Comparison of ENCODE assay signal across 27 cellular contexts in the genomic region with DNA sequence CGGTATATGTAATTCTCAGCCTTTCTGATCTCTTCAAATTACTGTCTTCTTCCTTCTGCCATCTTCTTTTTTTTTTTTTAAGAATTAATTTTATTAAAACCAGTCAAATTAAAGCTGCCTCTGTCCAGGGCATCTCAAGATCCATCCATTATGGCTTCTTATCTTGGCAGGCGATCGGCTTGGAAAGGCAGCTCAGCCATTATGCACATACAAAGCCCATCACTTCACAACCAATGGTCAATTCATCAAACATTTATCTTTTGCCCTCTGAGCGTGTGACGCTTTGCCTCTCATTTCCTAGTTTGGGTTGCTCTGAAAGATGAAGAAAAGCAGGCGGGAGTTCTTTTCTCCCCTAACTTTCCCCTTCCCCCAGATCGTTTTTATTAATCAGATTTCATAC.
"Had no signal": no experiment of that assay in that cellular context is flagged by ENCODE, and none has a peak within 500 bp of the region (broad histone marks: within the 10 kb centered on the region; RNA-seq: fewer than 3 reads in every experiment).

No MANE protein-coding gene starts in this region.

- H3K4me1 ChIP-seq: SJCRH30 had no signal

- H3K36me3 ChIP-seq: SJCRH30 had no signal

- H3K4me3 ChIP-seq: PC-9, SJCRH30 had no signal

- ATAC-seq: Panc1, Right ventricle myocardium inferior, T-cell had no signal

- H3K9me3 ChIP-seq: SJCRH30 had no signal

- DNase-seq: Karpas-422, MM.1S, MV-4-11, NCI-H1092, NCI-H1105, NCI-H1417 treated with DMSO at 0.1 percent for 48 hours, NCI-H1436 treated with DMSO at 0.1 percent for 48 hours, NCI-H1694 treated with DMSO at 0.1 percent for 48 hours, NCI-H187 treated with DMSO at 0.1 percent for 48 hours, NCI-H2029, NCI-H2081, NCI-H2171 treated with DMSO at 0.1 percent for 48 hours, NCI-H2227 treated with DMSO at 0.1 percent for 48 hours, NCI-H345, NCI-H446, NCI-H510A treated with DMSO at 0.1 percent for 48 hours, NCI-H524 treated with DMSO at 0.1 percent for 48 hours, NCI-H774, PC-9, SHP77, SIG-M5, SJCRH30, T-cell had no signal

- H3K27ac ChIP-seq: KMS-11, PC-9, RWPE1, SJCRH30 had no signal
